ENCODE assay signal across 14 cellular contexts in the genomic region with DNA sequence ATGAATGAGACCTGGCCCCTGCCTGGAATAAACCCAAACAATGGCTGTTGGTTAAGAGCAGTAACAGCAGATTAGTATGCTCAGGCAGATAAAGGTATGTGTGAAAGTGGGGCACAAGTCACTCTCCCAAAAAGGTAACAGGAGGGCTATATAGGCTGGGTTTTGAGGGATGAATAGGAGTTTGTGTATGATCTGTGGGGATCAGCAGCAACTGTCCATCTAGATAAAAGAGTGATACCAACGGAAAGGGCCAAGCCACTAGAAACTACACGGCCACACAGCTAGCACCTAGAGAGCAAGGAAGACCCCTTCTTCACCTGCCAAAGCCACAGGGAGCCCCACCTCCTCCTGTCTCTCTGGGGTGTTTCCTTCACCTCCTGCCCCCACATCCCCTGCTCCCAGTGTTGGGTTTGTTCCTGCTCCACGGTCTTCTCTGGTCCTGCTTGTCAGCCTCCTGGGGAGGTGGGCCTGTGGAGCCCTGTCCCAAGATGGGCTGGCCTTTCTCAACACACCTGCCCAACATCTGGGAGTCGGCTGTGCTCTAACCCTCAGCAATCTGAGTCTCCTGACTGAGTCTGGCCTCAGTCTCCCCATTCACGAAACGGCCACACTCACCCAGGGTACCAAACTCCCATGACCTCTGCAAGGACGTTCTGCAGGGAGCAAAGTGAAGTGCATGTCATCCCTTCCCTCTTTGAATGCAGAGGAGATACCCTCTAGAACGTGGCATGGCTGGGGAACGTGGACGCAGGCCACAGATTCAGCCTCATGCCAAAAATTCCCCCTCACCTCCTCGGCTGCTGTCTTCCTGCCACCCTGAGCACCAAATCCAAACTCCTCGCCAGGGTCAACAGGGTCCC.
A peak's percentile ranks its signal among the peaks of the same experiment; 100 is the strongest.
DNase-seq lines count a peak whose midpoint lies in the region; ATAC-seq and TF ChIP-seq lines count a peak whose summit lies in the region.
"Had no signal": no experiment of that assay in that cellular context is flagged by ENCODE, and none has a peak within 500 bp of the region (broad histone marks: within the 10 kb centered on the region; RNA-seq: fewer than 3 reads in every experiment).

No MANE protein-coding gene starts in this region.

- CTCF ChIA-PET in activated naive CD4-positive, alpha-beta T cell treated with anti-CD3 and anti-CD28 coated beads, Interleukin-2, amount 10 ng/mL, durations not matched to agents 7 days and 5 days (lab: Charles Lee) = no interaction called here
- CTCF ChIA-PET in activated naive CD4-positive, alpha-beta T cell treated with anti-CD3 and anti-CD28 coated beads for 36 hours (lab: Charles Lee) = no interaction called here
- CTCF ChIA-PET in naive thymus-derived CD4-positive, alpha-beta T cell (lab: Charles Lee) = no interaction called here
- CTCF ChIA-PET in activated CD8-positive, alpha-beta memory T cell treated with anti-CD3 and anti-CD28 coated beads, Interleukin-2, amount 10 ng/mL, durations not matched to agents 7 days and 5 days (lab: Charles Lee) = no interaction called here

- H3K4me3 ChIP-seq in ascending aorta = no peak overlapping the region
- H3K4me3 ChIP-seq in naive thymus-derived CD4-positive, alpha-beta T cell (ENCODE audit: low read length) = no peak overlapping the region
- no peak overlapping the region for H3K4me3 ChIP-seq in thoracic aorta

- no peak for ATAC-seq in naive thymus-derived CD4-positive, alpha-beta T cell
- ATAC-seq in thoracic aorta (ENCODE audit: insufficient number of reproducible peaks, low FRiP score, low read depth) (no peak), HG02588 (IDR thresholded peaks at IDR 0.05; ENCODE audit: unreplicated experiment) (no peak), GM18858 (IDR thresholded peaks at IDR 0.05; ENCODE audit: unreplicated experiment) (no peak)
- ATAC-seq in activated CD8-positive, alpha-beta memory T cell treated with anti-CD3 and anti-CD28 coated beads, Interleukin-2, amount 10 ng/mL, durations not matched to agents 7 days and 5 days = no peak

- H3K4me1 ChIP-seq in ascending aorta (peaks cover 26% of the 10 kb centered on the region in 2 donors), thoracic aorta (ENCODE audit: control insufficient read depth in 1 of 2, low read depth in 2 of 2) (peaks cover 15 to 37% of the 10 kb centered on the region in 2 donors)
- peaks cover 20 to 35% of the 10 kb centered on the region in 2 donors for H3K4me1 ChIP-seq in naive thymus-derived CD4-positive, alpha-beta T cell (ENCODE audit: control insufficient read depth in 2 of 2, insufficient read depth in 2 of 2, low read length in 2 of 2)

- H3K9me3 Mint-ChIP-seq in activated naive CD4-positive, alpha-beta T cell treated with anti-CD3 and anti-CD28 coated beads, Interleukin-2, amount 10 ng/mL, durations not matched to agents 7 days and 5 days = no peaks in the 10 kb centered on the region
- H3K9me3 Mint-ChIP-seq in activated naive CD4-positive, alpha-beta T cell treated with anti-CD3 and anti-CD28 coated beads for 36 hours = peaks cover 2% of the 10 kb centered on the region
- H3K9me3 Mint-ChIP-seq in naive thymus-derived CD4-positive, alpha-beta T cell = peaks cover 0 to 5% (median 0%) of the 10 kb centered on the region in 11 donors
- no peaks in the 10 kb centered on the region for H3K9me3 Mint-ChIP-seq in activated CD8-positive, alpha-beta memory T cell treated with anti-CD3 and anti-CD28 coated beads, Interleukin-2, amount 10 ng/mL, durations not matched to agents 7 days and 5 days (ENCODE audit: low read depth)

- peaks cover 53% of the 10 kb centered on the region for H3K36me3 Mint-ChIP-seq in activated naive CD4-positive, alpha-beta T cell treated with anti-CD3 and anti-CD28 coated beads, Interleukin-2, amount 10 ng/mL, durations not matched to agents 7 days and 5 days
- peaks cover 25% of the 10 kb centered on the region for H3K36me3 Mint-ChIP-seq in activated naive CD4-positive, alpha-beta T cell treated with anti-CD3 and anti-CD28 coated beads for 36 hours (ENCODE audit: low read depth)
- H3K36me3 Mint-ChIP-seq in naive thymus-derived CD4-positive, alpha-beta T cell = peaks cover 10 to 41% (median 16%) of the 10 kb centered on the region in 5 donors
- H3K36me3 Mint-ChIP-seq in activated CD8-positive, alpha-beta memory T cell treated with anti-CD3 and anti-CD28 coated beads, Interleukin-2, amount 10 ng/mL, durations not matched to agents 7 days and 5 days = peaks cover 15% of the 10 kb centered on the region

- H3K27ac ChIP-seq in ascending aorta (peak overlapping the region; percentile 86 to 99), thoracic aorta (peak overlapping the region; percentile 92 to 94)
- no peak overlapping the region for H3K27ac ChIP-seq in naive thymus-derived CD4-positive, alpha-beta T cell (ENCODE audit: low read depth, low read length)
- H3K27ac ChIP-seq: HL-60, KMS-11 had no signal

- H3K27me3 ChIP-seq in ascending aorta (no peaks in the 10 kb centered on the region), thoracic aorta (replicated peaks; ENCODE audit: insufficient read depth) (no peaks in the 10 kb centered on the region)
- no peaks in the 10 kb centered on the region for H3K27me3 ChIP-seq in naive thymus-derived CD4-positive, alpha-beta T cell (ENCODE audit: control insufficient read depth in 2 of 2, insufficient read depth in 2 of 2, low read length in 2 of 2)

- intact Hi-C loops in activated naive CD4-positive, alpha-beta T cell treated with anti-CD3 and anti-CD28 coated beads for 36 hours (cut with micrococcal nuclease) = loop anchor here (5.0 kb wide), 1 partner anchor 742 kb away; no protein-coding TSS in a partner anchor
- intact Hi-C loops in ascending aorta (cut with DNase I) = loop anchor here (1.0 to 10.0 kb wide), 3 partner anchors 58 to 424 kb away; no protein-coding TSS in a partner anchor
- intact Hi-C loops in naive thymus-derived CD4-positive, alpha-beta T cell (cut with micrococcal nuclease) = loop anchor here in 1 of 2 donors (5.0 to 10.0 kb wide), 2 partner anchors 108 to 316 kb away; partner anchors contain the start of gene NCOR2

- POLR2A ChIA-PET in naive thymus-derived CD4-positive, alpha-beta T cell (lab: Charles Lee) = no interaction called here

- no peaks in the 10 kb centered on the region for H3K27me3 Mint-ChIP-seq in activated naive CD4-positive, alpha-beta T cell treated with anti-CD3 and anti-CD28 coated beads, Interleukin-2, amount 10 ng/mL, durations not matched to agents 7 days and 5 days
- H3K27me3 Mint-ChIP-seq in activated naive CD4-positive, alpha-beta T cell treated with anti-CD3 and anti-CD28 coated beads for 36 hours (ENCODE audit: low read depth) = no peaks in the 10 kb centered on the region
- H3K27me3 Mint-ChIP-seq in naive thymus-derived CD4-positive, alpha-beta T cell = no peaks in the 10 kb centered on the region
- peaks cover 4% of the 10 kb centered on the region for H3K27me3 Mint-ChIP-seq in activated CD8-positive, alpha-beta memory T cell treated with anti-CD3 and anti-CD28 coated beads, Interleukin-2, amount 10 ng/mL, durations not matched to agents 7 days and 5 days

- H3K27ac Mint-ChIP-seq in activated naive CD4-positive, alpha-beta T cell treated with anti-CD3 and anti-CD28 coated beads, Interleukin-2, amount 10 ng/mL, durations not matched to agents 7 days and 5 days = peak overlapping the region; percentile 39
- H3K27ac Mint-ChIP-seq in activated naive CD4-positive, alpha-beta T cell treated with anti-CD3 and anti-CD28 coated beads for 36 hours = no peak overlapping the region
- H3K27ac Mint-ChIP-seq in naive thymus-derived CD4-positive, alpha-beta T cell = peak overlapping the region in 8 of 9 donors; percentile 17 to 92 (median 50)
- H3K27ac Mint-ChIP-seq in activated CD8-positive, alpha-beta memory T cell treated with anti-CD3 and anti-CD28 coated beads, Interleukin-2, amount 10 ng/mL, durations not matched to agents 7 days and 5 days = no peak overlapping the region

- H3K36me3 ChIP-seq in ascending aorta = peaks cover 10 to 14% of the 10 kb centered on the region in 2 donors
- peaks cover 0 to 25% (median 0%) of the 10 kb centered on the region in 3 experiments for H3K36me3 ChIP-seq in naive thymus-derived CD4-positive, alpha-beta T cell (ENCODE audit: control insufficient read depth in 2 of 3, insufficient read depth in 3 of 3, low read length in 3 of 3)
- H3K36me3 ChIP-seq in thoracic aorta = peaks cover 9% of the 10 kb centered on the region

- H3K4me3 Mint-ChIP-seq in activated naive CD4-positive, alpha-beta T cell treated with anti-CD3 and anti-CD28 coated beads, Interleukin-2, amount 10 ng/mL, durations not matched to agents 7 days and 5 days = no peak overlapping the region
- no peak overlapping the region for H3K4me3 Mint-ChIP-seq in activated naive CD4-positive, alpha-beta T cell treated with anti-CD3 and anti-CD28 coated beads for 36 hours
- peak overlapping the region in 4 of 10 donors; percentile 27 to 58 (median 36) for H3K4me3 Mint-ChIP-seq in naive thymus-derived CD4-positive, alpha-beta T cell
- no peak overlapping the region for H3K4me3 Mint-ChIP-seq in activated CD8-positive, alpha-beta memory T cell treated with anti-CD3 and anti-CD28 coated beads, Interleukin-2, amount 10 ng/mL, durations not matched to agents 7 days and 5 days

- no peaks in the 10 kb centered on the region for H3K9me3 ChIP-seq in ascending aorta
- no peaks in the 10 kb centered on the region for H3K9me3 ChIP-seq in naive thymus-derived CD4-positive, alpha-beta T cell (ENCODE audit: control insufficient read depth in 2 of 3, low read length in 3 of 3)
- H3K9me3 ChIP-seq in thoracic aorta = no peaks in the 10 kb centered on the region

- H3K4me1 Mint-ChIP-seq in activated naive CD4-positive, alpha-beta T cell treated with anti-CD3 and anti-CD28 coated beads, Interleukin-2, amount 10 ng/mL, durations not matched to agents 7 days and 5 days = peaks cover 59% of the 10 kb centered on the region
- peaks cover 29% of the 10 kb centered on the region for H3K4me1 Mint-ChIP-seq in activated naive CD4-positive, alpha-beta T cell treated with anti-CD3 and anti-CD28 coated beads for 36 hours (ENCODE audit: low read depth)
- peaks cover 8 to 53% (median 41%) of the 10 kb centered on the region in 7 donors for H3K4me1 Mint-ChIP-seq in naive thymus-derived CD4-positive, alpha-beta T cell
- peaks cover 56% of the 10 kb centered on the region for H3K4me1 Mint-ChIP-seq in activated CD8-positive, alpha-beta memory T cell treated with anti-CD3 and anti-CD28 coated beads, Interleukin-2, amount 10 ng/mL, durations not matched to agents 7 days and 5 days

- DNase-seq in activated naive CD4-positive, alpha-beta T cell treated with anti-CD3 and anti-CD28 coated beads, Interleukin-2, amount 10 ng/mL, durations not matched to agents 7 days and 5 days = no peak
- no peak for DNase-seq in activated naive CD4-positive, alpha-beta T cell treated with anti-CD3 and anti-CD28 coated beads for 36 hours
- DNase-seq in ascending aorta (ENCODE audit: low spot score in 2 of 2) = no peak
- DNase-seq in naive thymus-derived CD4-positive, alpha-beta T cell = no peak
- DNase-seq in thoracic aorta (ENCODE audit: low spot score) = no peak
- DNase-seq in activated CD8-positive, alpha-beta memory T cell treated with anti-CD3 and anti-CD28 coated beads, Interleukin-2, amount 10 ng/mL, durations not matched to agents 7 days and 5 days = no peak
- DNase-seq: activated naive CD4-positive, alpha-beta T cell treated with anti-CD3 and anti-CD28 coated beads, Interleukin-2, amount 50 U/mL, for 16 hours; GDM1; NCI-H1417; stimulated activated CD4-positive, alpha-beta T cell treated with anti-CD3 and anti-CD28 coated beads, Interleukin-15, amount 100 ng/mL, for 24 hours had no signal

- TF ChIP-seq CTCF in ascending aorta (IDR thresholded peaks at IDR 0.05) (no peak), thoracic aorta (IDR thresholded peaks at IDR 0.05) (no peak)

Comparison
In these comparisons a context has a peak if more than half of its experiments do, and no peak if none do; other contexts are left out.
1. H3K27ac Mint-ChIP-seq: peak in activated naive CD4-positive, alpha-beta T cell treated with anti-CD3 and anti-CD28 coated beads, Interleukin-2, amount 10 ng/mL, durations not matched to agents 7 days and 5 days (single experiment) and naive thymus-derived CD4-positive, alpha-beta T cell (8 of 9); none in activated naive CD4-positive, alpha-beta T cell treated with anti-CD3 and anti-CD28 coated beads for 36 hours (single experiment) and activated CD8-positive, alpha-beta memory T cell treated with anti-CD3 and anti-CD28 coated beads, Interleukin-2, amount 10 ng/mL, durations not matched to agents 7 days and 5 days (single experiment).